Comparison of ENCODE assay signal across 15 cellular contexts in the genomic region with DNA sequence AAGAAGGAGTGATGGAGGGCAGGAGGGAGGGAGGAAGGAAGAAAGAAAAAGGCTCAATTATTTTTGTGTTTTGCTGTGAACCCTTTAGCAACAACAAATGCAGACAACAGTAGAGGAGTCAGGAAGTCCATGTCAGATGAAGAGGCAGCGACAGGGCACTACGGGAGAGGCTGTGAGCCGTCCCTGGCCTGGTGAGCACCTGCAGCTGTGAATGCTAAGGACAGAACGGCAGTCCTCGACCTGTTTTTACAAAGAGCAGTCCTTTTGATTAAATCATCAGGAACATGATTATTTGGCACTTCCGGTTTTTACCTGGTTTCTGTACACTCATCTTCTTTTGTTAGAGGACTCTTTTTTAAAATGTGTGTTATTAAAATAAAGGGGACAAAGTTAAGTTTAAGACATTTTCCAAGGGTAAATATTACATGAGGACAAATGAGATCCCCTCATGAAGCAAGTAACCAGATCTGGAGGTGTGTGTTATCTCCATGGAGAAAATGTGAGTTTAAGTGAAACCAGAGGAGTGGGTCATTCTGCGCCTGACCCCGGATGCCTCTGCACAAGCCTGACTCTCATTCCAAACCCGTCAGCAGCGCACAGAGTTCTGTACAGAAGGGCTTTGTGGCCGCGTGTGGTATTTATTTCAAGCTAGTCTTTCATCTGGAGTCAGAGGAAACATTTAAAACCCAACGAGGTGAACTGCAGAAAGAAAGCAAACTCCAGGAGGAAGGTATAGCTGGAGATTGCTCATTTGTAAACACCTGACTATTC.
DNase-seq lines count a peak whose midpoint lies in the region; ATAC-seq, FAIRE-seq and TF ChIP-seq lines count a peak whose summit lies in the region.
"Had no signal": no experiment of that assay in that cellular context is flagged by ENCODE, and none has a peak within 500 bp of the region (broad histone marks: within the 10 kb centered on the region; RNA-seq: fewer than 3 reads in every experiment).

No MANE protein-coding gene starts in this region.

- CTCF ChIA-PET in activated CD8-positive, alpha-beta T cell treated with anti-CD3 and anti-CD28 coated beads, Interleukin-2, amount 10 ng/mL, durations not matched to agents 7 days and 5 days (lab: Charles Lee) = no interaction called here

- in situ Hi-C loops in astrocyte of the spinal cord (cut with HindIII; ENCODE audit: low sequenced_read_pairs) = no loop called here

- no peak for FAIRE-seq in H54 (lab: Jason Lieb, UNC)

- no peak for TF ChIP-seq POLR2A in H54 (IDR thresholded peaks at IDR 0.05; ENCODE audit: low read depth, low read length)

- no peak for ATAC-seq in activated CD8-positive, alpha-beta T cell treated with anti-CD3 and anti-CD28 coated beads, Interleukin-2, amount 10 ng/mL, durations not matched to agents 7 days and 5 days
- ATAC-seq: upper lobe of right lung, WTC11 had no signal

- TF ChIP-seq CTCF in astrocyte of the spinal cord (IDR thresholded peaks at IDR 0.05; ENCODE audit: low read depth, low read length) = no peak
- TF ChIP-seq CTCF in nephron progenitor cell (IDR thresholded peaks at IDR 0.05) = no peak

- peak; percentile 32 for DNase-seq in DMS153 treated with DMSO at 0.1 percent for 48 hours (lab: John Stamatoyannopoulos, UW; ENCODE audit: unreplicated experiment)
- peak; percentile 16 for DNase-seq in NCI-H2107 (lab: John Stamatoyannopoulos, UW)
- peak; percentile 80 for DNase-seq in astrocyte of the spinal cord (ENCODE audit: low read depth, low spot score)
- peak; percentile 57 for DNase-seq in nephron progenitor cell
- DNase-seq in stimulated activated CD4-positive, alpha-beta T cell treated with anti-CD3 and anti-CD28 coated beads, Interleukin-15, amount 100 ng/mL, for 24 hours = no peak
- DNase-seq in H54 (ENCODE audit: insufficient read length, low spot score) = no peak
- no peak for DNase-seq in activated CD4-positive, alpha-beta T cell treated with anti-CD3 and anti-CD28 coated beads, Interleukin-2, amount 50 U/mL, for 4 hours
- no peak for DNase-seq in activated CD8-positive, alpha-beta T cell treated with anti-CD3 and anti-CD28 coated beads, Interleukin-2, amount 10 ng/mL, durations not matched to agents 7 days and 5 days
- DNase-seq: activated T-cell treated with anti-CD3 and anti-CD28 coated beads for 4 hours; NCI-H1694 treated with DMSO at 0.1 percent for 48 hours; ovary; stimulated activated CD4-positive, alpha-beta T cell treated with anti-CD3 and anti-CD28 coated beads, Interleukin-1b, Interleukin-23, amount 100 ng/mL, for 48 hours; upper lobe of right lung had no signal

- no peaks in the 10 kb centered on the region for H3K36me3 Mint-ChIP-seq in nephron progenitor cell (ENCODE audit: low read depth)
- no peaks in the 10 kb centered on the region for H3K36me3 Mint-ChIP-seq in activated CD8-positive, alpha-beta T cell treated with anti-CD3 and anti-CD28 coated beads, Interleukin-2, amount 10 ng/mL, durations not matched to agents 7 days and 5 days (ENCODE audit: low read depth)

- peak overlapping the region; percentile 63 for H3K4me3 Mint-ChIP-seq in nephron progenitor cell
- no peak overlapping the region for H3K4me3 Mint-ChIP-seq in activated CD8-positive, alpha-beta T cell treated with anti-CD3 and anti-CD28 coated beads, Interleukin-2, amount 10 ng/mL, durations not matched to agents 7 days and 5 days
- H3K4me3 Mint-ChIP-seq: WTC11 had no signal

- H3K27me3 Mint-ChIP-seq in nephron progenitor cell (ENCODE audit: low read depth, poor library complexity) = peaks cover 3% of the 10 kb centered on the region
- no peaks in the 10 kb centered on the region for H3K27me3 Mint-ChIP-seq in activated CD8-positive, alpha-beta T cell treated with anti-CD3 and anti-CD28 coated beads, Interleukin-2, amount 10 ng/mL, durations not matched to agents 7 days and 5 days (ENCODE audit: low read depth)

- H3K9me3 Mint-ChIP-seq in nephron progenitor cell = no peaks in the 10 kb centered on the region
- H3K9me3 Mint-ChIP-seq in activated CD8-positive, alpha-beta T cell treated with anti-CD3 and anti-CD28 coated beads, Interleukin-2, amount 10 ng/mL, durations not matched to agents 7 days and 5 days (ENCODE audit: insufficient read depth) = no peaks in the 10 kb centered on the region

- H3K27ac Mint-ChIP-seq in nephron progenitor cell = peak overlapping the region; percentile 99
- no peak overlapping the region for H3K27ac Mint-ChIP-seq in activated CD8-positive, alpha-beta T cell treated with anti-CD3 and anti-CD28 coated beads, Interleukin-2, amount 10 ng/mL, durations not matched to agents 7 days and 5 days
- H3K27ac Mint-ChIP-seq: WTC11 had no signal

- POLR2A ChIA-PET in activated CD8-positive, alpha-beta T cell treated with anti-CD3 and anti-CD28 coated beads, Interleukin-2, amount 10 ng/mL, durations not matched to agents 7 days and 5 days (lab: Charles Lee) = no interaction called here

- peaks cover 79% of the 10 kb centered on the region for H3K4me1 Mint-ChIP-seq in nephron progenitor cell
- no peaks in the 10 kb centered on the region for H3K4me1 Mint-ChIP-seq in activated CD8-positive, alpha-beta T cell treated with anti-CD3 and anti-CD28 coated beads, Interleukin-2, amount 10 ng/mL, durations not matched to agents 7 days and 5 days (ENCODE audit: low read depth)
- H3K4me1 Mint-ChIP-seq: WTC11 had no signal

- H3K4me3 ChIP-seq in astrocyte of the spinal cord (ENCODE audit: low read depth, low read length) = no peak overlapping the region
- H3K4me3 ChIP-seq: coronary artery, ovary, upper lobe of right lung had no signal

Comparison
In these comparisons a context has a peak if more than half of its experiments do, and no peak if none do; other contexts are left out.
1. DNase-seq: peak in DMS153 treated with DMSO at 0.1 percent for 48 hours (single experiment), NCI-H2107 (single experiment), astrocyte of the spinal cord (single experiment) and nephron progenitor cell (single experiment); none in stimulated activated CD4-positive, alpha-beta T cell treated with anti-CD3 and anti-CD28 coated beads, Interleukin-15, amount 100 ng/mL, for 24 hours (single experiment), H54 (single experiment), activated CD4-positive, alpha-beta T cell treated with anti-CD3 and anti-CD28 coated beads, Interleukin-2, amount 50 U/mL, for 4 hours (0 of 2) and activated CD8-positive, alpha-beta T cell treated with anti-CD3 and anti-CD28 coated beads, Interleukin-2, amount 10 ng/mL, durations not matched to agents 7 days and 5 days (single experiment).